In genomic region chr3:31448035-31448881, GRCh38 we compare ENCODE assay signal across 9 cellular contexts.
DNase-seq lines count a peak whose midpoint lies in the region; ATAC-seq, FAIRE-seq and TF ChIP-seq lines count a peak whose summit lies in the region.
"Had no signal": no experiment of that assay in that cellular context is flagged by ENCODE, and none has a peak within 500 bp of the region (broad histone marks: within the 10 kb centered on the region; RNA-seq: fewer than 3 reads in every experiment).

No MANE protein-coding gene starts in this region.

- peaks cover 24% of the 10 kb centered on the region for H3K4me1 Mint-ChIP-seq in activated T-cell treated with anti-CD3 and anti-CD28 coated beads, Interleukin-2, amount 50 U/mL, for 4 hours (ENCODE audit: low read depth)
- H3K4me1 Mint-ChIP-seq in stimulated activated effector memory CD8-positive, alpha-beta T cell treated with anti-CD3 and anti-CD28 coated beads, Interleukin-12 subunit alpha, Interleukin-12 subunit beta, amount 100 ng/mL, for 72 hours, result peaks cover 11% of the 10 kb centered on the region

- peaks cover 4% of the 10 kb centered on the region for H3K36me3 Mint-ChIP-seq in activated T-cell treated with anti-CD3 and anti-CD28 coated beads, Interleukin-2, amount 50 U/mL, for 4 hours (ENCODE audit: insufficient read depth)
- H3K36me3 Mint-ChIP-seq in stimulated activated effector memory CD8-positive, alpha-beta T cell treated with anti-CD3 and anti-CD28 coated beads, Interleukin-12 subunit alpha, Interleukin-12 subunit beta, amount 100 ng/mL, for 72 hours, result no peaks in the 10 kb centered on the region

- no peak for FAIRE-seq in urothelium cell line (lab: Jason Lieb, UNC)

- no peaks in the 10 kb centered on the region for H3K27me3 Mint-ChIP-seq in activated T-cell treated with anti-CD3 and anti-CD28 coated beads, Interleukin-2, amount 50 U/mL, for 4 hours (ENCODE audit: low read depth)
- H3K27me3 Mint-ChIP-seq: activated naive CD8-positive, alpha-beta T cell had no signal

- TF ChIP-seq CTCF in epithelial cell of esophagus (IDR thresholded peaks at IDR 0.05; ENCODE audit: insufficient read depth, low read depth, low read length, missing control alignments), result peak; percentile 93

- peak; percentile 11 for DNase-seq in activated T-cell treated with anti-CD3 and anti-CD28 coated beads, Interleukin-2, amount 50 U/mL, for 4 hours
- no peak for DNase-seq in activated T-cell treated with anti-CD3 and anti-CD28 coated beads for 4 hours
- peak; percentile 7 for DNase-seq in RPMI7951 (ENCODE audit: low read depth)
- DNase-seq in epithelial cell of esophagus (ENCODE audit: low read depth), result peak; percentile 66
- no peak for DNase-seq in stimulated activated effector memory CD8-positive, alpha-beta T cell treated with anti-CD3 and anti-CD28 coated beads, Interleukin-12 subunit alpha, Interleukin-12 subunit beta, amount 100 ng/mL, for 72 hours (ENCODE audit: low spot score in 2 of 2)
- DNase-seq in NCI-H128 (lab: John Stamatoyannopoulos, UW; ENCODE audit: unreplicated experiment), result no peak
- DNase-seq in urothelium cell line (ENCODE audit: low spot score), result no peak

- H3K9me3 Mint-ChIP-seq in activated T-cell treated with anti-CD3 and anti-CD28 coated beads, Interleukin-2, amount 50 U/mL, for 4 hours, result peaks cover 11% of the 10 kb centered on the region
- H3K9me3 Mint-ChIP-seq in stimulated activated effector memory CD8-positive, alpha-beta T cell treated with anti-CD3 and anti-CD28 coated beads, Interleukin-12 subunit alpha, Interleukin-12 subunit beta, amount 100 ng/mL, for 72 hours, result no peaks in the 10 kb centered on the region

- ATAC-seq in activated T-cell treated with anti-CD3 and anti-CD28 coated beads, Interleukin-2, amount 50 U/mL, for 4 hours, result peak in 1 of 2 donors; percentile 41
- ATAC-seq in HG02610 (IDR thresholded peaks at IDR 0.05; ENCODE audit: unreplicated experiment), result peak; percentile 76
- peak; percentile 65 for ATAC-seq in stimulated activated effector memory CD8-positive, alpha-beta T cell treated with anti-CD3 and anti-CD28 coated beads, Interleukin-12 subunit alpha, Interleukin-12 subunit beta, amount 100 ng/mL, for 72 hours

- no peak overlapping the region for H3K4me3 ChIP-seq in epithelial cell of esophagus (ENCODE audit: low read length)

- no peak overlapping the region for H3K27ac Mint-ChIP-seq in stimulated activated effector memory CD8-positive, alpha-beta T cell treated with anti-CD3 and anti-CD28 coated beads, Interleukin-12 subunit alpha, Interleukin-12 subunit beta, amount 100 ng/mL, for 72 hours

- H3K4me3 Mint-ChIP-seq in activated T-cell treated with anti-CD3 and anti-CD28 coated beads, Interleukin-2, amount 50 U/mL, for 4 hours, result no peak overlapping the region
- no peak overlapping the region for H3K4me3 Mint-ChIP-seq in stimulated activated effector memory CD8-positive, alpha-beta T cell treated with anti-CD3 and anti-CD28 coated beads, Interleukin-12 subunit alpha, Interleukin-12 subunit beta, amount 100 ng/mL, for 72 hours
- H3K4me3 Mint-ChIP-seq: activated naive CD8-positive, alpha-beta T cell had no signal

Comparison
In these comparisons a context has a peak if more than half of its experiments do, and no peak if none do; other contexts are left out.
1. DNase-seq: peak in activated T-cell treated with anti-CD3 and anti-CD28 coated beads, Interleukin-2, amount 50 U/mL, for 4 hours (single experiment), RPMI7951 (single experiment) and epithelial cell of esophagus (single experiment); none in activated T-cell treated with anti-CD3 and anti-CD28 coated beads for 4 hours (single experiment), stimulated activated effector memory CD8-positive, alpha-beta T cell treated with anti-CD3 and anti-CD28 coated beads, Interleukin-12 subunit alpha, Interleukin-12 subunit beta, amount 100 ng/mL, for 72 hours (0 of 2), NCI-H128 (single experiment) and urothelium cell line (single experiment).